ENCODE assay signal across 2 cellular contexts in genomic region chr15:89556413-89557262, GRCh38.
TF ChIP-seq lines count a peak whose summit lies in the region.

No MANE protein-coding gene starts in this region.

TF ChIP-seq in WTC11, 78 proteins besides CTCF, POLR2A, EP300 and RAD21 (continued from another document):
- TF ChIP-seq SP1 (CRISPR knock-in tag; conservative IDR thresholded peaks at IDR 0.05) (no peak), GRHL2 (CRISPR knock-in tag; IDR thresholded peaks at IDR 0.05; ENCODE audit: insufficient replicate concordance, severe bottlenecking) (no peak), PRRX2 (CRISPR knock-in tag; IDR thresholded peaks at IDR 0.05) (no peak), ESRRA (CRISPR knock-in tag; IDR thresholded peaks at IDR 0.05; ENCODE audit: borderline replicate concordance) (no peak)
- TF ChIP-seq, protein P1, sequence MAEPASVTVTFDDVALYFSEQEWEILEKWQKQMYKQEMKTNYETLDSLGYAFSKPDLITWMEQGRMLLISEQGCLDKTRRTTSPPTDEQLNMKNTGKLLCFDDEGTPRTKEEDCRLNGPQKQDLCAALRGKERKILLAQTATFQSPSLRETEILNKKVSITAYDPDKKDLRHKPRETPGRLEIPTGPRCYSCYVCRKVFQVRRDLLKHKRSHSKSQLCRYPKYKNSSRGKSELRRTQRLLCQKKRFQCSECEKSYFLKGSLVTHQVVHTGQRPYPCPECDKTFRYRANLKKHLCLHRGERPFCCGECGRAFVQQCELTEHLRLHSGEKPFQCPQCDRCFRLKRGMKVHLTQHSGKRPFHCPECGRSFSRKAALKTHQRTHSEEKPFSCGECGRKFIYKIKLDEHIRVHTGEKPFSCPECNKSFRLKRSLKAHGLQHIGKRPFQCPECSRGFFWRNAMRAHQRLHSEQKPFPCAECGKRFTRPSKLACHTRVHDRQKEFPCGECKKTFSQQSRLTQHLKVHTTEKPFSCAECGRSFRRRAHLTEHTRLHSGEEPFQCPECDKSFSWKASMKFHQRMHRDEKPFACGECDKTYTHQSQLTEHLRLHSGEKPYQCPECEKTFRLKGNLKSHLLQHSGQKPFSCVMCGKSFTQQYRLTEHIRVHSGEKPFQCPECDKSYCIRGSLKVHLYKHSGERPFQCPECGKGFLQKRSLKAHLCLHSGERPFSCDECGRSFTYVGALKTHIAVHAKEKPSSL (CRISPR knock-in tag; conservative IDR thresholded peaks at IDR 0.05), result no peak
- TF ChIP-seq, protein P2, sequence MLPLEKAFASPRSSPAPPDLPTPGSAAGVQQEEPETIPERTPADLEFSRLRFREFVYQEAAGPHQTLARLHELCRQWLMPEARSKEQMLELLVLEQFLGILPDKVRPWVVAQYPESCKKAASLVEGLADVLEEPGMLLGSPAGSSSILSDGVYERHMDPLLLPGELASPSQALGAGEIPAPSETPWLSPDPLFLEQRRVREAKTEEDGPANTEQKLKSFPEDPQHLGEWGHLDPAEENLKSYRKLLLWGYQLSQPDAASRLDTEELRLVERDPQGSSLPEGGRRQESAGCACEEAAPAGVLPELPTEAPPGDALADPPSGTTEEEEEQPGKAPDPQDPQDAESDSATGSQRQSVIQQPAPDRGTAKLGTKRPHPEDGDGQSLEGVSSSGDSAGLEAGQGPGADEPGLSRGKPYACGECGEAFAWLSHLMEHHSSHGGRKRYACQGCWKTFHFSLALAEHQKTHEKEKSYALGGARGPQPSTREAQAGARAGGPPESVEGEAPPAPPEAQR (CRISPR knock-in tag; IDR thresholded peaks at IDR 0.05), result no peak
TF ChIP-seq in WTC11: peak in this region for 0.

TF ChIP-seq in H1, 55 proteins besides CTCF, POLR2A, EP300 and RAD21 (continued from another document):
- TF ChIP-seq FOSL1 (IDR thresholded peaks at IDR 0.05; ENCODE audit: insufficient read depth, low read depth, low read length) (no peak), KDM5A (IDR thresholded peaks at IDR 0.05; ENCODE audit: low read length) (no peak)
